ENCODE assay signal across 36 cellular contexts in genomic region chr2:105953942-105954341, GRCh38.
"Had no signal": no experiment of that assay in that cellular context is flagged by ENCODE, and none has a peak within 500 bp of the region (broad histone marks: within the 10 kb centered on the region; RNA-seq: fewer than 3 reads in every experiment).

No MANE protein-coding gene starts in this region.

- H3K36me3 ChIP-seq: Peyer's patch, WERI-Rb-1 had no signal

- H3K4me3 ChIP-seq: Peyer's patch had no signal

- H3K27me3 ChIP-seq: Peyer's patch had no signal

- H3K36me3 Mint-ChIP-seq: activated CD8-positive, alpha-beta memory T cell treated with anti-CD3 and anti-CD28 coated beads, Interleukin-2, amount 10 ng/mL, durations not matched to agents 7 days and 5 days; brain had no signal

- H3K27ac Mint-ChIP-seq: activated CD4-positive, alpha-beta memory T cell treated with anti-CD3 and anti-CD28 coated beads, Interleukin-2, amount 10 ng/mL, durations not matched to agents 7 days and 5 days; activated CD8-positive, alpha-beta memory T cell treated with anti-CD3 and anti-CD28 coated beads, Interleukin-2, amount 10 ng/mL, durations not matched to agents 7 days and 5 days; activated T-cell treated with anti-CD3 and anti-CD28 coated beads, Interleukin-2, amount 50 U/mL, for 72 hours; activated T-helper 2 cell treated with anti-CD3 and anti-CD28 coated beads, Interferon-gamma antibody, Interleukin-2, Interleukin-4, amounts not matched to agents 10 μg/mL and 5 μg/mL and 100 μg/mL, durations not matched to agents 14 hours and 24 hours and 36 hours; brain had no signal

- DNase-seq: activated CD4-positive, alpha-beta memory T cell treated with anti-CD3 and anti-CD28 coated beads, Interleukin-2, amount 10 ng/mL, durations not matched to agents 7 days and 5 days; activated CD4-positive, alpha-beta T cell treated with anti-CD3 and anti-CD28 coated beads for 1 hour; activated CD4-positive, alpha-beta T cell treated with anti-CD3 and anti-CD28 coated beads for 48 hours; activated CD4-positive, CD25-positive, alpha-beta regulatory T cell; activated CD8-positive, alpha-beta memory T cell treated with anti-CD3 and anti-CD28 coated beads for 24 hours; activated CD8-positive, alpha-beta memory T cell treated with anti-CD3 and anti-CD28 coated beads, Interleukin-2, amount 10 ng/mL, durations not matched to agents 7 days and 5 days; activated CD8-positive, alpha-beta memory T cell treated with anti-CD3 and anti-CD28 coated beads, Interleukin-2, amount 50 U/mL, for 48 hours; activated gamma-delta T cell; activated naive CD4-positive, alpha-beta T cell treated with Interleukin-2 at 50 U/mL for 16 hours; activated T-cell treated with anti-CD3 and anti-CD28 coated beads, Interleukin-2, amount 50 U/mL, for 1 hour; activated T-cell treated with anti-CD3 and anti-CD28 coated beads, Interleukin-2, amount 50 U/mL, for 72 hours; anterior cingulate cortex; central memory CD4-positive, alpha-beta T cell; Kasumi-1; KG1; MM.1S; MV-4-11; NCI-H1092; NCI-H1436 treated with DMSO at 0.1 percent for 48 hours; NCI-H1694 treated with DMSO at 0.1 percent for 48 hours; NCI-H2029 treated with DMSO at 0.1 percent for 48 hours; NCI-H2107; NCI-H2171; NCI-H510A; NCI-H748 treated with DMSO at 0.1 percent for 48 hours; NK-92 treated with Interleukin-12 subunit alpha and Interleukin-12 subunit beta, amount 100 ng/mL, for 24 hours; PC-3; Peyer's patch; RPMI8226; SHP77 treated with DMSO at 0.1 percent for 48 hours; T-helper 1 cell; T1000; WERI-Rb-1 had no signal

- H3K27me3 Mint-ChIP-seq: activated CD8-positive, alpha-beta memory T cell treated with anti-CD3 and anti-CD28 coated beads, Interleukin-2, amount 10 ng/mL, durations not matched to agents 7 days and 5 days; brain had no signal

- H3K9me3 Mint-ChIP-seq: activated CD4-positive, alpha-beta memory T cell treated with anti-CD3 and anti-CD28 coated beads, Interleukin-2, amount 10 ng/mL, durations not matched to agents 7 days and 5 days; activated T-cell treated with anti-CD3 and anti-CD28 coated beads, Interleukin-2, amount 50 U/mL, for 72 hours; activated T-helper 2 cell treated with anti-CD3 and anti-CD28 coated beads, Interferon-gamma antibody, Interleukin-2, Interleukin-4, amounts not matched to agents 10 μg/mL and 5 μg/mL and 100 μg/mL, durations not matched to agents 14 hours and 24 hours and 36 hours had no signal

- H3K4me1 ChIP-seq: Peyer's patch had no signal

- H3K4me3 Mint-ChIP-seq: activated CD4-positive, alpha-beta memory T cell treated with anti-CD3 and anti-CD28 coated beads, Interleukin-2, amount 10 ng/mL, durations not matched to agents 7 days and 5 days; activated CD8-positive, alpha-beta memory T cell treated with anti-CD3 and anti-CD28 coated beads, Interleukin-2, amount 10 ng/mL, durations not matched to agents 7 days and 5 days; activated T-cell treated with anti-CD3 and anti-CD28 coated beads, Interleukin-2, amount 50 U/mL, for 72 hours; brain had no signal

- ATAC-seq: activated CD8-positive, alpha-beta memory T cell treated with anti-CD3 and anti-CD28 coated beads, Interleukin-2, amount 10 ng/mL, durations not matched to agents 7 days and 5 days; activated T-cell treated with anti-CD3 and anti-CD28 coated beads, Interleukin-2, amount 50 U/mL, for 72 hours; PC-3; SK-N-SH treated with all-trans-retinoic acid at 6 μM for 48 hours had no signal

- H3K27ac ChIP-seq: Peyer's patch, WERI-Rb-1 had no signal
